10 cellular contexts compared by ENCODE assay signal in genomic region chr4:81919238-81919637, GRCh38.
A peak's percentile ranks its signal among the peaks of the same experiment; 100 is the strongest.
DNase-seq lines count a peak whose midpoint lies in the region; ATAC-seq and TF ChIP-seq lines count a peak whose summit lies in the region.
"Had no signal": no experiment of that assay in that cellular context is flagged by ENCODE, and none has a peak within 500 bp of the region (broad histone marks: within the 10 kb centered on the region; RNA-seq: fewer than 3 reads in every experiment).

No MANE protein-coding gene starts in this region.

- H3K27ac ChIP-seq in foreskin keratinocyte: no peak overlapping the region
- H3K27ac ChIP-seq: BLaER1, parathyroid adenoma had no signal

- no peaks in the 10 kb centered on the region for H3K4me1 Mint-ChIP-seq in activated T-helper 17 cell treated with anti-CD3 and anti-CD28 coated beads, Interleukin-2, amount 50 U/mL, for 72 hours

- H3K4me1 ChIP-seq in foreskin keratinocyte: no peaks in the 10 kb centered on the region
- H3K4me1 ChIP-seq: parathyroid adenoma had no signal

- no peaks in the 10 kb centered on the region for H3K36me3 Mint-ChIP-seq in activated T-helper 17 cell treated with anti-CD3 and anti-CD28 coated beads, Interleukin-2, amount 50 U/mL, for 72 hours (ENCODE audit: low read depth)

- no peak overlapping the region for H3K4me3 Mint-ChIP-seq in activated T-helper 17 cell treated with anti-CD3 and anti-CD28 coated beads, Interleukin-2, amount 50 U/mL, for 72 hours

- H3K27me3 Mint-ChIP-seq in activated T-helper 17 cell treated with anti-CD3 and anti-CD28 coated beads, Interleukin-2, amount 50 U/mL, for 72 hours: peaks cover 13% of the 10 kb centered on the region

- peak; percentile 44 for TF ChIP-seq CTCF in foreskin keratinocyte (conservative IDR thresholded peaks at IDR 0.05)

- H3K9me3 Mint-ChIP-seq in activated T-helper 17 cell treated with anti-CD3 and anti-CD28 coated beads, Interleukin-2, amount 50 U/mL, for 72 hours: no peaks in the 10 kb centered on the region

- no peak overlapping the region for H3K27ac Mint-ChIP-seq in activated T-helper 17 cell treated with anti-CD3 and anti-CD28 coated beads, Interleukin-2, amount 50 U/mL, for 72 hours

- DNase-seq in NCI-H2171 treated with DMSO at 0.1 percent for 48 hours (lab: John Stamatoyannopoulos, UW): peak; percentile 2
- no peak for DNase-seq in NCI-H2171 (lab: John Stamatoyannopoulos, UW)
- peak; percentile 32 for DNase-seq in NCI-H146 treated with DMSO at 0.1 percent for 48 hours (lab: John Stamatoyannopoulos, UW; ENCODE audit: unreplicated experiment)
- peak in 1 of 2 donors; percentile 15 for DNase-seq in foreskin keratinocyte
- DNase-seq in stimulated activated CD8-positive, alpha-beta memory T cell treated with anti-CD3 and anti-CD28 coated beads, Interleukin-4, amount 100 ng/mL, for 48 hours: no peak
- no peak for DNase-seq in DMS114 treated with DMSO at 0.1 percent for 48 hours (lab: John Stamatoyannopoulos, UW; ENCODE audit: unreplicated experiment)

- H3K27me3 ChIP-seq in foreskin keratinocyte: peaks cover 3% of the 10 kb centered on the region
- H3K27me3 ChIP-seq: BLaER1 had no signal

- ATAC-seq in GM21825 (IDR thresholded peaks at IDR 0.05; ENCODE audit: unreplicated experiment) (peak; percentile 59), foreskin keratinocyte (peak; percentile 78)
- ATAC-seq in activated T-helper 17 cell treated with anti-CD3 and anti-CD28 coated beads, Interleukin-2, amount 50 U/mL, for 72 hours (replicated peaks): no peak

Comparison
In these comparisons a context has a peak if more than half of its experiments do, and no peak if none do; other contexts are left out.
1. DNase-seq: peak in NCI-H2171 treated with DMSO at 0.1 percent for 48 hours (single experiment) and NCI-H146 treated with DMSO at 0.1 percent for 48 hours (single experiment); none in NCI-H2171 (single experiment), stimulated activated CD8-positive, alpha-beta memory T cell treated with anti-CD3 and anti-CD28 coated beads, Interleukin-4, amount 100 ng/mL, for 48 hours (single experiment) and DMS114 treated with DMSO at 0.1 percent for 48 hours (single experiment).